Comparison of ENCODE assay signal across 10 cellular contexts in genomic region chr2:236887953-236888765, GRCh38.
DNase-seq lines count a peak whose midpoint lies in the region; ATAC-seq and TF ChIP-seq lines count a peak whose summit lies in the region.
"Had no signal": no experiment of that assay in that cellular context is flagged by ENCODE, and none has a peak within 500 bp of the region (broad histone marks: within the 10 kb centered on the region; RNA-seq: fewer than 3 reads in every experiment).

No MANE protein-coding gene starts in this region.

- peak overlapping the region; percentile 35 for H3K4me2 ChIP-seq in osteoblast (ENCODE audit: insufficient read depth, low read length)

- no peak for TF ChIP-seq EP300 in esophagus muscularis mucosa (IDR thresholded peaks at IDR 0.05)

- TF ChIP-seq POLR2A in heart left ventricle (IDR thresholded peaks at IDR 0.05) = no peak
- no peak for TF ChIP-seq POLR2A in esophagus muscularis mucosa (IDR thresholded peaks at IDR 0.05; ENCODE audit: low read depth)

- DNase-seq in heart left ventricle = no peak
- no peak for DNase-seq in Right ventricle myocardium inferior (ENCODE audit: missing footprints)
- DNase-seq in esophagus muscularis mucosa (ENCODE audit: extremely low spot score) = peak; percentile 85
- no peak for DNase-seq in osteoblast (ENCODE audit: insufficient read length, low spot score, missing footprints)
- DNase-seq in upper lobe of right lung = no peak
- no peak for DNase-seq in cerebellar cortex (ENCODE audit: low spot score)
- no peak for DNase-seq in NK-92 treated with Interleukin-12 subunit alpha and Interleukin-12 subunit beta, amount 100 ng/mL, for 24 hours (lab: John Stamatoyannopoulos, UW)
- DNase-seq: stimulated activated CD4-positive, alpha-beta T cell treated with anti-CD3 and anti-CD28 coated beads, Interleukin-2, amount 100 ng/mL, for 48 hours; WERI-Rb-1 had no signal

- H3K36me3 ChIP-seq in heart left ventricle = no peaks in the 10 kb centered on the region
- H3K36me3 ChIP-seq in esophagus muscularis mucosa = no peaks in the 10 kb centered on the region
- H3K36me3 ChIP-seq in osteoblast (ENCODE audit: insufficient read depth, low read length) = no peaks in the 10 kb centered on the region
- H3K36me3 ChIP-seq in upper lobe of right lung = no peaks in the 10 kb centered on the region
- H3K36me3 ChIP-seq: WERI-Rb-1 had no signal

- TF ChIP-seq CTCF in heart left ventricle (IDR thresholded peaks at IDR 0.05) = no peak
- TF ChIP-seq CTCF in esophagus muscularis mucosa (IDR thresholded peaks at IDR 0.05) = no peak
- no peak for TF ChIP-seq CTCF in osteoblast (IDR thresholded peaks at IDR 0.05; ENCODE audit: extremely low read depth, low read depth, low read length)
- no peak for TF ChIP-seq CTCF in upper lobe of right lung (IDR thresholded peaks at IDR 0.05)

- H3K27ac ChIP-seq in heart left ventricle (peak overlapping the region in 10 of 12 donors; percentile 49 to 81 (median 70)), esophagus muscularis mucosa (replicated peaks in 1 of 4) (peak overlapping the region; percentile 60 to 78 (median 74)), osteoblast (ENCODE audit: low read depth, low read length) (peak overlapping the region; percentile 57), upper lobe of right lung (peak overlapping the region; percentile 24)
- H3K27ac ChIP-seq: WERI-Rb-1 had no signal

- H3K79me2 ChIP-seq in osteoblast (ENCODE audit: insufficient read depth, low read length) = no peaks in the 10 kb centered on the region

- 84 to 89% (median 86%) methylated on average over 13 to 15 of the region's 15 CpGs for WGBS in heart left ventricle, 4 donors
- 89% methylated on average over 14 of the region's 15 CpGs for WGBS in esophagus muscularis mucosa

- no peaks in the 10 kb centered on the region for H3K9me3 ChIP-seq in heart left ventricle
- H3K9me3 ChIP-seq in esophagus muscularis mucosa = no peaks in the 10 kb centered on the region
- no peaks in the 10 kb centered on the region for H3K9me3 ChIP-seq in osteoblast (ENCODE audit: low read depth, low read length)
- H3K9me3 ChIP-seq in upper lobe of right lung = no peaks in the 10 kb centered on the region

- H3K27me3 ChIP-seq in heart left ventricle = no peaks in the 10 kb centered on the region
- no peaks in the 10 kb centered on the region for H3K27me3 ChIP-seq in esophagus muscularis mucosa
- H3K27me3 ChIP-seq in osteoblast (ENCODE audit: insufficient read depth, low read length) = no peaks in the 10 kb centered on the region
- peaks cover 7% of the 10 kb centered on the region for H3K27me3 ChIP-seq in upper lobe of right lung

- ATAC-seq in heart left ventricle (peak in 1 of 4 donors; percentile 43), Right ventricle myocardium inferior (no peak), upper lobe of right lung (no peak), GM18498 (IDR thresholded peaks at IDR 0.05; ENCODE audit: unreplicated experiment) (no peak)

- peak overlapping the region; percentile 40 for H2AFZ ChIP-seq in osteoblast (ENCODE audit: low read length)

- intact Hi-C loops in heart left ventricle (cut with DNase I) (no loop called here), Right ventricle myocardium inferior (cut with DNase I) (loop anchor here (5.0 kb wide), 1 partner anchor 321 kb away; the partner anchor contains the start of gene ACKR3), esophagus muscularis mucosa (cut with DNase I) (no loop called here), upper lobe of right lung (cut with DNase I) (no loop called here)

- H3K4me1 ChIP-seq in heart left ventricle (peaks cover 0 to 27% (median 16%) of the 10 kb centered on the region in 12 donors), esophagus muscularis mucosa (peaks cover 12 to 26% (median 13%) of the 10 kb centered on the region in 4 donors), osteoblast (ENCODE audit: insufficient read depth, low read length) (peaks cover 5% of the 10 kb centered on the region), upper lobe of right lung (peaks cover 8% of the 10 kb centered on the region)

- H3K4me3 ChIP-seq in heart left ventricle (no peak overlapping the region), esophagus muscularis mucosa (no peak overlapping the region), osteoblast (ENCODE audit: insufficient read depth, low read length) (no peak overlapping the region), upper lobe of right lung (no peak overlapping the region)

- H4K20me1 ChIP-seq in osteoblast (ENCODE audit: insufficient read depth, low read length) = no peaks in the 10 kb centered on the region

Comparison
In these comparisons a context has a peak if more than half of its experiments do, and no peak if none do; other contexts are left out.
1. H3K27ac ChIP-seq: peak in every context shown above with its lines; median percentile 74 in esophagus muscularis mucosa; 70 in heart left ventricle; 57 in osteoblast; 24 in upper lobe of right lung.